18 cellular contexts compared by ENCODE assay signal in the genomic region with DNA sequence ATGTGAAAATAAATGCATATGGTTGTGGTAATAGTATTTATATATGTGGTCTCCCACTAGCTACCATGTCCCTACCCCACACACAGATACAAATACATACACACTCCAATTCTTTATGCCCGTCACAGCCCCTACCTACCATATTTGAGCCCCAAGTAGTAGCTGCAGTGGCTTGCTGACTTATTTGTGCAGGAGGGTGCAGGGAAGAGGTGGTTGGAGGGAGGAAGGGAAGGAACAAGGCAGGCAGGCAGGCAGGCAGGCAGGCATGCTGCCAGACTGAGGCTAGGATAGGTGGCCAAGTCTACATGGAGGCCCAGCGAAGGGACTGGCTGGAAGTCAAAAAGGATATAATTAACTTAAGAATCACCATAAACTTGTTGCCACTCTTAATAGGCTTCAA.
DNase-seq lines count a peak whose midpoint lies in the region; ATAC-seq and TF ChIP-seq lines count a peak whose summit lies in the region.
"Had no signal": no experiment of that assay in that cellular context is flagged by ENCODE, and none has a peak within 500 bp of the region (broad histone marks: within the 10 kb centered on the region; RNA-seq: fewer than 3 reads in every experiment).

No MANE protein-coding gene starts in this region.

- ATAC-seq in left ventricle myocardium superior (peak; percentile 48), right cardiac atrium (no peak), HG02885 (IDR thresholded peaks at IDR 0.05; ENCODE audit: poor library complexity, unreplicated experiment) (no peak)
- ATAC-seq: CD8-positive, alpha-beta T cell; GM12878 had no signal

- DNase-seq in left ventricle myocardium superior (peak; percentile 34), right cardiac atrium (no peak), vagina (ENCODE audit: extremely low spot score in 2 of 2) (peak; percentile 70 to 79), RKO (ENCODE audit: low spot score) (no peak)
- no peak for DNase-seq in activated naive CD4-positive, alpha-beta T cell treated with Interleukin-2 at 50 U/mL for 16 hours
- DNase-seq: C1 segment of cervical spinal cord; Caco-2; CD8-positive, alpha-beta T cell; DMS153; DND-41; EL; GDM1; GOT3 had no signal

- CTCF ChIA-PET in HEK293 (lab: Yijun Ruan, JAX) = interaction anchor here (0.9 to 1.4 kb wide), 3 partner anchors 12 to 71 kb away, joined by 3 to 4 read pairs (median 3); no protein-coding TSS in a partner anchor

- POLR2A ChIA-PET in HEK293 (lab: Yijun Ruan, JAX) = no interaction called here

- no peak overlapping the region for H3K4me3 Mint-ChIP-seq in nephron
- H3K4me3 Mint-ChIP-seq: CD8-positive, alpha-beta T cell had no signal

- no peak for TF ChIP-seq POLR2A in vagina (IDR thresholded peaks at IDR 0.05)

- TF ChIP-seq CTCF in HEK293 (tag by site-specific recombination; IDR thresholded peaks at IDR 0.05) (no peak), nephron (IDR thresholded peaks at IDR 0.05; ENCODE audit: unreplicated experiment in 3 of 3) (no peak), vagina (IDR thresholded peaks at IDR 0.05) (no peak)

- no peaks in the 10 kb centered on the region for H3K27me3 ChIP-seq in right cardiac atrium (ENCODE audit: control insufficient read depth, insufficient read depth)
- H3K27me3 ChIP-seq in vagina = no peaks in the 10 kb centered on the region

- no peaks in the 10 kb centered on the region for H3K9me3 Mint-ChIP-seq in nephron
- H3K9me3 Mint-ChIP-seq: CD8-positive, alpha-beta T cell had no signal

- no peak overlapping the region for H3K27ac ChIP-seq in right cardiac atrium (ENCODE audit: low read length)
- no peak overlapping the region for H3K27ac ChIP-seq in HEK293 (ENCODE audit: extremely low read depth, low read depth, low read length)
- H3K27ac ChIP-seq in vagina = no peak overlapping the region

- peaks cover 22% of the 10 kb centered on the region for H3K4me1 Mint-ChIP-seq in nephron

- H3K4me1 ChIP-seq in right cardiac atrium (ENCODE audit: control insufficient read depth, insufficient read depth, low read length) (no peaks in the 10 kb centered on the region), HEK293 (ENCODE audit: control insufficient read depth, insufficient read depth, low read length) (no peaks in the 10 kb centered on the region), vagina (peaks cover 8% of the 10 kb centered on the region)
- H3K4me1 ChIP-seq: Caco-2, HAP-1 had no signal

- H3K36me3 ChIP-seq in HEK293 (ENCODE audit: control insufficient read depth in 2 of 2, insufficient read depth in 1 of 2, low read length in 2 of 2) = no peaks in the 10 kb centered on the region
- H3K36me3 ChIP-seq in vagina = no peaks in the 10 kb centered on the region
- H3K36me3 ChIP-seq: HAP-1 had no signal

- H3K36me3 Mint-ChIP-seq in nephron (ENCODE audit: low read depth) = no peaks in the 10 kb centered on the region
- H3K36me3 Mint-ChIP-seq: CD8-positive, alpha-beta T cell had no signal

- H3K9me3 ChIP-seq in right cardiac atrium (ENCODE audit: control insufficient read depth, low read length) (no peaks in the 10 kb centered on the region), HEK293 (ENCODE audit: control insufficient read depth, insufficient read depth, low read depth, low read length) (no peaks in the 10 kb centered on the region), vagina (no peaks in the 10 kb centered on the region)
- H3K9me3 ChIP-seq: Caco-2, HAP-1 had no signal

- intact Hi-C loops in left ventricle myocardium superior (cut with micrococcal nuclease) (no loop called here), right cardiac atrium (cut with DNase I) (no loop called here), vagina (cut with DNase I) (no loop called here)

- H3K27me3 Mint-ChIP-seq in nephron (ENCODE audit: low read depth) = peaks cover 3% of the 10 kb centered on the region

- H3K27ac Mint-ChIP-seq in nephron = peak overlapping the region in 2 of 3 experiments; percentile 28 to 45
- H3K27ac Mint-ChIP-seq: CD8-positive, alpha-beta T cell had no signal

- H3K4me3 ChIP-seq in right cardiac atrium (ENCODE audit: low read length) (no peak overlapping the region), HEK293 (ENCODE audit: low read depth, low read length) (no peak overlapping the region), vagina (no peak overlapping the region)
- H3K4me3 ChIP-seq: GM12878, HAP-1 had no signal

- 55% methylated on average over 2 of the region's 2 CpGs for WGBS in right cardiac atrium

TF ChIP-seq in HEK293, 187 proteins besides CTCF, POLR2A, EP300 and RAD21:
- no peak for TF ChIP-seq GFI1B (tag by site-specific recombination; IDR thresholded peaks at IDR 0.05)
- TF ChIP-seq, protein P1, sequence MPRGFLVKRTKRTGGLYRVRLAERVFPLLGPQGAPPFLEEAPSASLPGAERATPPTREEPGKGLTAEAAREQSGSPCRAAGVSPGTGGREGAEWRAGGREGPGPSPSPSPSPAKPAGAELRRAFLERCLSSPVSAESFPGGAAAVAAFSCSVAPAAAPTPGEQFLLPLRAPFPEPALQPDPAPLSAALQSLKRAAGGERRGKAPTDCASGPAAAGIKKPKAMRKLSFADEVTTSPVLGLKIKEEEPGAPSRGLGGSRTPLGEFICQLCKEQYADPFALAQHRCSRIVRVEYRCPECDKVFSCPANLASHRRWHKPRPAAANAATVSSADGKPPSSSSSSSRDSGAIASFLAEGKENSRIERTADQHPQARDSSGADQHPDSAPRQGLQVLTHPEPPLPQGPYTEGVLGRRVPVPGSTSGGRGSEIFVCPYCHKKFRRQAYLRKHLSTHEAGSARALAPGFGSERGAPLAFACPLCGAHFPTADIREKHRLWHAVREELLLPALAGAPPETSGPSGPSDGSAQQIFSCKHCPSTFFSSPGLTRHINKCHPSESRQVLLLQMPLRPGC (tag by site-specific recombination; IDR thresholded peaks at IDR 0.05) = no peak
- no peak for TF ChIP-seq RBAK (tag by site-specific recombination; IDR thresholded peaks at IDR 0.05)
- TF ChIP-seq, protein P2, sequence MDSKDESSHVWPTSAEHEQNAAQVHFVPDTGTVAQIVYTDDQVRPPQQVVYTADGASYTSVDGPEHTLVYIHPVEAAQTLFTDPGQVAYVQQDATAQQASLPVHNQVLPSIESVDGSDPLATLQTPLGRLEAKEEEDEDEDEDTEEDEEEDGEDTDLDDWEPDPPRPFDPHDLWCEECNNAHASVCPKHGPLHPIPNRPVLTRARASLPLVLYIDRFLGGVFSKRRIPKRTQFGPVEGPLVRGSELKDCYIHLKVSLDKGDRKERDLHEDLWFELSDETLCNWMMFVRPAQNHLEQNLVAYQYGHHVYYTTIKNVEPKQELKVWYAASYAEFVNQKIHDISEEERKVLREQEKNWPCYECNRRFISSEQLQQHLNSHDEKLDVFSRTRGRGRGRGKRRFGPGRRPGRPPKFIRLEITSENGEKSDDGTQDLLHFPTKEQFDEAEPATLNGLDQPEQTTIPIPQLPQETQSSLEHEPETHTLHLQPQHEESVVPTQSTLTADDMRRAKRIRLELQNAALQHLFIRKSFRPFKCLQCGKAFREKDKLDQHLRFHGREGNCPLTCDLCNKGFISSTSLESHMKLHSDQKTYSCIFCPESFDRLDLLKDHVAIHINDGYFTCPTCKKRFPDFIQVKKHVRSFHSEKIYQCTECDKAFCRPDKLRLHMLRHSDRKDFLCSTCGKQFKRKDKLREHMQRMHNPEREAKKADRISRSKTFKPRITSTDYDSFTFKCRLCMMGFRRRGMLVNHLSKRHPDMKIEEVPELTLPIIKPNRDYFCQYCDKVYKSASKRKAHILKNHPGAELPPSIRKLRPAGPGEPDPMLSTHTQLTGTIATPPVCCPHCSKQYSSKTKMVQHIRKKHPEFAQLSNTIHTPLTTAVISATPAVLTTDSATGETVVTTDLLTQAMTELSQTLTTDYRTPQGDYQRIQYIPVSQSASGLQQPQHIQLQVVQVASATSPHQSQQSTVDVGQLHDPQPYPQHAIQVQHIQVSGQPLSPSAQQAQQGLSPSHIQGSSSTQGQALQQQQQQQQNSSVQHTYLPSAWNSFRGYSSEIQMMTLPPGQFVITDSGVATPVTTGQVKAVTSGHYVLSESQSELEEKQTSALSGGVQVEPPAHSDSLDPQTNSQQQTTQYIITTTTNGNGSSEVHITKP (tag by site-specific recombination; IDR thresholded peaks at IDR 0.05) = 0 out of 2 replicates have a peak, but pooled peaks have one; percentile 20

Comparison
In these comparisons a context has a peak if more than half of its experiments do, and no peak if none do; other contexts are left out.
1. DNase-seq: peak in left ventricle myocardium superior (single experiment) and vagina (2 of 2); none in right cardiac atrium (0 of 3), activated naive CD4-positive, alpha-beta T cell treated with Interleukin-2 at 50 U/mL for 16 hours (single experiment) and RKO (single experiment).